Comparison of ENCODE assay signal across 12 cellular contexts in the genomic region with DNA sequence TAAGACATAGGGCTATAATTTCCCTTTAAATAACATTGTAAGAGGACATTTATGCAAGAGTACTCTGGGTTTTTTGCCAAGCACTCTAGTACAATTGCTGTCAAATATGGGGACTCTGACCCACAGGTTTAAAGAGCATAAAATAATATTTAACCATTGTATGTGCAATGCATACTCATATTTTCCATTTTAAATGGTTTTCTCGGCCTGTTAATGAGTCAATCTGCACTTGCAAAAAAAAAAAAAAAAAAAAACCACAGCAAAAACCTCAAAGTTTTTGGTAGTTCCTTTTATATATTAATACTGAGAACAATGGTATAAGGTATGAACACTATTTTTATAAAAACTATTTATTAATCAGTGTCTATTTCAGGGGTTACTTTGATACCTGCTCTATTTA.
DNase-seq lines count a peak whose midpoint lies in the region; ATAC-seq, FAIRE-seq and TF ChIP-seq lines count a peak whose summit lies in the region.
"Had no signal": no experiment of that assay in that cellular context is flagged by ENCODE, and none has a peak within 500 bp of the region (broad histone marks: within the 10 kb centered on the region; RNA-seq: fewer than 3 reads in every experiment).

No MANE protein-coding gene starts in this region.

- no peak overlapping the region for H3K4me3 Mint-ChIP-seq in activated naive CD8-positive, alpha-beta T cell treated with anti-CD3 and anti-CD28 coated beads, Interleukin-2, amount 50 U/mL, for 24 hours
- no peak overlapping the region for H3K4me3 Mint-ChIP-seq in T-helper 17 cell
- H3K4me3 Mint-ChIP-seq: nephron progenitor cell had no signal

- peaks cover 73% of the 10 kb centered on the region for H3K4me1 Mint-ChIP-seq in activated naive CD8-positive, alpha-beta T cell treated with anti-CD3 and anti-CD28 coated beads, Interleukin-2, amount 50 U/mL, for 24 hours
- peaks cover 29% of the 10 kb centered on the region for H3K4me1 Mint-ChIP-seq in T-helper 17 cell
- H3K4me1 Mint-ChIP-seq: nephron progenitor cell had no signal

- no peak for TF ChIP-seq CTCF in pancreas (IDR thresholded peaks at IDR 0.05)

- peak; percentile 64 for ATAC-seq in GM18517 (IDR thresholded peaks at IDR 0.05; ENCODE audit: unreplicated experiment)
- ATAC-seq in GM21447 (IDR thresholded peaks at IDR 0.05; ENCODE audit: unreplicated experiment): peak; percentile 57
- peak; percentile 78 for ATAC-seq in HG03354 (IDR thresholded peaks at IDR 0.05; ENCODE audit: poor library complexity, severe bottlenecking, unreplicated experiment)
- peak; percentile 58 for ATAC-seq in activated naive CD8-positive, alpha-beta T cell treated with anti-CD3 and anti-CD28 coated beads, Interleukin-2, amount 50 U/mL, for 24 hours
- no peak for ATAC-seq in HG03045 (IDR thresholded peaks at IDR 0.05; ENCODE audit: unreplicated experiment)
- ATAC-seq in pancreas: no peak
- ATAC-seq in T-helper 17 cell: no peak

- intact Hi-C loops in pancreas (cut with DNase I): no loop called here

- H3K36me3 Mint-ChIP-seq in activated naive CD8-positive, alpha-beta T cell treated with anti-CD3 and anti-CD28 coated beads, Interleukin-2, amount 50 U/mL, for 24 hours (ENCODE audit: low read depth): peaks cover 4% of the 10 kb centered on the region
- H3K36me3 Mint-ChIP-seq in T-helper 17 cell (ENCODE audit: low read depth): no peaks in the 10 kb centered on the region

- 32 to 50% methylated on average over 1 of the region's 1 CpG for WGBS in pancreas, 2 donors

- no peak overlapping the region for H3K27ac ChIP-seq in pancreas

- H3K36me3 ChIP-seq in pancreas: no peaks in the 10 kb centered on the region

- no peak overlapping the region for H3K4me3 ChIP-seq in pancreas

- FAIRE-seq in pancreas (lab: Jason Lieb, UNC): no peak
- FAIRE-seq: bronchial epithelial cell had no signal

- DNase-seq in activated naive CD8-positive, alpha-beta T cell treated with anti-CD3 and anti-CD28 coated beads, Interleukin-2, amount 50 U/mL, for 24 hours: no peak
- DNase-seq in pancreas (no peak), T-helper 17 cell (no peak), DMS153 (lab: John Stamatoyannopoulos, UW) (no peak)
- DNase-seq: head of caudate nucleus, NCI-H526 treated with DMSO at 0.1 percent for 48 hours, nephron progenitor cell had no signal

- peak overlapping the region; percentile 79 for H3K27ac Mint-ChIP-seq in activated naive CD8-positive, alpha-beta T cell treated with anti-CD3 and anti-CD28 coated beads, Interleukin-2, amount 50 U/mL, for 24 hours
- no peak overlapping the region for H3K27ac Mint-ChIP-seq in T-helper 17 cell
- H3K27ac Mint-ChIP-seq: nephron progenitor cell had no signal

- H3K27me3 Mint-ChIP-seq in activated naive CD8-positive, alpha-beta T cell treated with anti-CD3 and anti-CD28 coated beads, Interleukin-2, amount 50 U/mL, for 24 hours: no peaks in the 10 kb centered on the region
- H3K27me3 Mint-ChIP-seq in T-helper 17 cell: no peaks in the 10 kb centered on the region

- no peaks in the 10 kb centered on the region for H3K9me3 ChIP-seq in pancreas
- no peaks in the 10 kb centered on the region for H3K9me3 ChIP-seq in T-helper 17 cell (ENCODE audit: control insufficient read depth, low read length, poor library complexity, severe bottlenecking)

- peaks cover 9% of the 10 kb centered on the region for H3K9me3 Mint-ChIP-seq in activated naive CD8-positive, alpha-beta T cell treated with anti-CD3 and anti-CD28 coated beads, Interleukin-2, amount 50 U/mL, for 24 hours
- H3K9me3 Mint-ChIP-seq: nephron progenitor cell had no signal

- H3K4me1 ChIP-seq in pancreas: no peaks in the 10 kb centered on the region

- H3K27me3 ChIP-seq in pancreas: no peaks in the 10 kb centered on the region

Comparison
In these comparisons a context has a peak if more than half of its experiments do, and no peak if none do; other contexts are left out.
1. ATAC-seq: peak in GM18517 (single experiment), GM21447 (single experiment), HG03354 (single experiment) and activated naive CD8-positive, alpha-beta T cell treated with anti-CD3 and anti-CD28 coated beads, Interleukin-2, amount 50 U/mL, for 24 hours (single experiment); none in HG03045 (single experiment), pancreas (0 of 4) and T-helper 17 cell (single experiment).